Comparison of ENCODE assay signal across 18 cellular contexts in the genomic region with DNA sequence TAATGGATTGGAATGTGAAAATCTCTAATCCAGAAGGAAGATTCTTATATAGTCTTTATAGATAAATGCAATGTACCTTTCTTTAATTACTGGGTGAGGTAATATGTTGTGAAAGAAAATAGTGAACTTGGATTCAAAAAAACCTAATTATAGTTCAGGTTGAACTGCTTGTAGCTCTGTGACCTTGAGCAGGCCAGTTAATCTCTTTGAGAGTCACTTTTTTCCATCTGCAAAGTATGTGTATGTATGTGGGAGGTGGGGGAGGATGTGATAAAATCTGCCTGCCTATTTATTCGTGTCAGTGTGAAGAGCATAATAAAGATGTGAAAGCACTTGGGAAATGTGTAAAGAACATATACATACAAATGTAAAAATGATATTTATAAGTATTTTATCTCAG. TPM values are rescaled to one million over a fixed set of nuclear protein-coding genes. Genes with fewer than 3 reads are reported as not detected.
DNase-seq lines count a peak whose midpoint lies in the region; ATAC-seq, FAIRE-seq and TF ChIP-seq lines count a peak whose summit lies in the region.
"Had no signal": no experiment of that assay in that cellular context is flagged by ENCODE, and none has a peak within 500 bp of the region (broad histone marks: within the 10 kb centered on the region; RNA-seq: fewer than 3 reads in every experiment).

No MANE protein-coding gene starts in this region.

- DNase-seq in EH (ENCODE audit: low read depth) = peak; percentile 16
- DNase-seq in NCI-H2227 treated with DMSO at 0.1 percent for 48 hours (lab: John Stamatoyannopoulos, UW) = peak; percentile 58
- peak; percentile 48 for DNase-seq in endothelial cell of umbilical vein (ENCODE audit: low read depth, low spot score)
- peak; percentile 17 to 30 for DNase-seq in lung microvascular endothelial cell (ENCODE audit: low read depth in 2 of 2)
- DNase-seq in upper lobe of left lung = no peak
- DNase-seq: activated CD4-positive, alpha-beta T cell treated with anti-CD3 and anti-CD28 coated beads for 4 hours; activated naive CD4-positive, alpha-beta T cell treated with anti-CD3 and anti-CD28 coated beads, Interleukin-2, amount 10 ng/mL, durations not matched to agents 7 days and 5 days; activated T-cell treated with anti-CD3 and anti-CD28 coated beads, Interleukin-2, amount 50 U/mL, for 1 hour; CD4-positive, alpha-beta memory T cell; DMS79 treated with DMSO at 0.1 percent for 48 hours; effector CD8-positive, alpha-beta T cell; NCI-H146; SJCRH30 had no signal

- no TSS peak for BruUV-seq in endothelial cell of umbilical vein (replicated peaks; lab: Mats Ljungman, UMichigan)

- ATAC-seq in GM18870 (IDR thresholded peaks at IDR 0.05; ENCODE audit: unreplicated experiment) (no peak), upper lobe of left lung (ENCODE audit: low FRiP score in 2 of 2) (no peak), HG03469 (IDR thresholded peaks at IDR 0.05; ENCODE audit: unreplicated experiment) (no peak), GM21526 (IDR thresholded peaks at IDR 0.05; ENCODE audit: low FRiP score, unreplicated experiment) (no peak)

- no peak for TF ChIP-seq POLR2A in endothelial cell of umbilical vein (IDR thresholded peaks at IDR 0.05; ENCODE audit: low read depth, low read length)
- TF ChIP-seq POLR2A in upper lobe of left lung (IDR thresholded peaks at IDR 0.05) = no peak

- H3K9me3 ChIP-seq in endothelial cell of umbilical vein (replicated peaks; ENCODE audit: control insufficient read depth, insufficient read depth, low read length) = no peaks in the 10 kb centered on the region
- peaks cover 0 to 4% (median 0%) of the 10 kb centered on the region in 4 donors for H3K9me3 ChIP-seq in upper lobe of left lung

- peaks cover 3 to 4% of the 10 kb centered on the region in 2 experiments for H3K36me3 ChIP-seq in endothelial cell of umbilical vein (ENCODE audit: control insufficient read depth in 2 of 2, extremely low read depth in 1 of 2, insufficient read depth in 2 of 2, low read length in 2 of 2)
- H3K36me3 ChIP-seq in upper lobe of left lung = peaks cover 0 to 6% (median 2%) of the 10 kb centered on the region in 4 donors
- H3K36me3 ChIP-seq: breast epithelium, SJCRH30 had no signal

- H3K79me2 ChIP-seq in endothelial cell of umbilical vein (ENCODE audit: control insufficient read depth, insufficient read depth, low read length) = peaks cover 63% of the 10 kb centered on the region

- intact Hi-C loops in endothelial cell of umbilical vein (cut with micrococcal nuclease) = no loop called here

- no peak for FAIRE-seq in endothelial cell of umbilical vein (lab: Jason Lieb, UNC)

- no peak overlapping the region for H3K4me3 ChIP-seq in endothelial cell of umbilical vein (replicated peaks in 1 of 3; ENCODE audit: insufficient read depth in 1 of 3, low read depth in 1 of 3, low read length in 3 of 3)
- no peak overlapping the region for H3K4me3 ChIP-seq in upper lobe of left lung
- H3K4me3 ChIP-seq: breast epithelium, lung, SJCRH30 had no signal

- no peaks in the 10 kb centered on the region for H3K9me1 ChIP-seq in endothelial cell of umbilical vein (replicated peaks; ENCODE audit: control insufficient read depth, extremely low read depth, insufficient read depth, low read length)

- no peak overlapping the region for H3K4me2 ChIP-seq in endothelial cell of umbilical vein (ENCODE audit: insufficient read depth, low read length)

- no peak overlapping the region for H3K9ac ChIP-seq in endothelial cell of umbilical vein (replicated peaks; ENCODE audit: extremely low read depth, insufficient read depth, low read length)

- TF ChIP-seq CTCF in endothelial cell of umbilical vein (IDR thresholded peaks at IDR 0.05; ENCODE audit: extremely low read depth in 1 of 2, insufficient read depth in 1 of 2, low read depth in 1 of 2, low read length in 2 of 2) (no peak), upper lobe of left lung (IDR thresholded peaks at IDR 0.05) (no peak)

- CTCF ChIA-PET in endothelial cell of umbilical vein (lab: Charles Lee) = interaction anchor here (1.3 to 1.8 kb wide), 6 partner anchors 10 to 200 kb away, joined by 4 to 8 read pairs (median 6); no protein-coding TSS in a partner anchor

- 32 to 36% methylated on average over 1 of the region's 1 CpG for WGBS in upper lobe of left lung, 2 donors

- TF ChIP-seq EP300 in upper lobe of left lung (IDR thresholded peaks at IDR 0.05) = no peak

- H3K4me1 ChIP-seq in endothelial cell of umbilical vein (ENCODE audit: control insufficient read depth, extremely low read depth, insufficient read depth, low read length) = peaks cover 27% of the 10 kb centered on the region
- H3K4me1 ChIP-seq in upper lobe of left lung = peaks cover 0 to 12% (median 4%) of the 10 kb centered on the region in 4 donors
- H3K4me1 ChIP-seq: breast epithelium, SJCRH30 had no signal

- dilution Hi-C loops in endothelial cell of umbilical vein (cut with MboI; ENCODE audit: extremely low pct_ligation_motif_present, low sequenced_read_pairs) = no loop called here

- H3K27ac ChIP-seq in endothelial cell of umbilical vein (ENCODE audit: insufficient read depth, low read depth, low read length) (no peak overlapping the region), upper lobe of left lung (no peak overlapping the region)
- H3K27ac ChIP-seq: SJCRH30 had no signal

- H4K20me1 ChIP-seq in endothelial cell of umbilical vein (replicated peaks; ENCODE audit: control insufficient read depth, extremely low read depth, insufficient read depth, low read length) = peaks cover 2% of the 10 kb centered on the region

- POLR2A ChIA-PET in endothelial cell of umbilical vein (lab: Charles Lee) = interaction anchor here (1.0 kb wide), 1 partner anchor 34 kb away, joined by 3 read pairs; the partner anchor contains the start of gene GLCE

- no peak overlapping the region for H2AFZ ChIP-seq in endothelial cell of umbilical vein (ENCODE audit: low read depth, low read length)

- H3K27me3 ChIP-seq in endothelial cell of umbilical vein (ENCODE audit: control insufficient read depth in 2 of 2, insufficient read depth in 2 of 2, low read length in 2 of 2) (no peaks in the 10 kb centered on the region), upper lobe of left lung (no peaks in the 10 kb centered on the region)
- H3K27me3 ChIP-seq: breast epithelium, SJCRH30 had no signal

TF ChIP-seq in endothelial cell of umbilical vein, 7 proteins besides CTCF, POLR2A, EP300 and RAD21:
- TF ChIP-seq JUN (IDR thresholded peaks at IDR 0.05; ENCODE audit: borderline replicate concordance, insufficient read depth, insufficient read length, low read depth) (no peak), GATA2 (IDR thresholded peaks at IDR 0.05; ENCODE audit: insufficient read depth, insufficient read length, low read depth, low read length) (peak; percentile 39), MAX (IDR thresholded peaks at IDR 0.05; ENCODE audit: insufficient read depth, insufficient read length) (no peak)

RNA-seq across cellular contexts. Expression of gene GLCE, which starts 34.4 kb away (rescaled TPM):
- 79.8 and 86.6 TPM in 2 replicates for total RNA-seq in endothelial cell of umbilical vein
- polyA plus RNA-seq in endothelial cell of umbilical vein = 45.4 and 48.1 TPM in 2 replicates
- polyA plus RNA-seq in endothelial cell of umbilical vein (2011; cell fraction: cytosol; rRNA removed) = 57.1 and 60.9 TPM in 2 replicates
- 53.8 and 63.7 TPM in 2 replicates for polyA plus RNA-seq in endothelial cell of umbilical vein (2011; cell fraction: nucleus; rRNA removed)
- polyA plus RNA-seq in endothelial cell of umbilical vein (2012) = 55.5 and 102 TPM in 2 replicates
- 95.8 and 97.0 TPM in 2 replicates for polyA minus RNA-seq in endothelial cell of umbilical vein
- 9.9 TPM for polyA minus RNA-seq in endothelial cell of umbilical vein (2011; cell fraction: cytosol; rRNA and poly(A)+ RNA removed)
- polyA minus RNA-seq in endothelial cell of umbilical vein (2011; cell fraction: nucleus; rRNA and poly(A)+ RNA removed) = 62.0 and 86.7 TPM in 2 replicates
- 28.0 and 67.8 TPM in 2 replicates for total RNA-seq in lung microvascular endothelial cell
- total RNA-seq in upper lobe of left lung = 10 to 100 TPM; 12.5 to 24.8 (median 17.2) TPM

Comparison
In these comparisons a context has a peak if more than half of its experiments do, and no peak if none do; other contexts are left out.
1. DNase-seq: peak in EH (single experiment), NCI-H2227 treated with DMSO at 0.1 percent for 48 hours (single experiment), endothelial cell of umbilical vein (single experiment) and lung microvascular endothelial cell (2 of 2); none in upper lobe of left lung (0 of 2).